Comparison of ENCODE assay signal across 8 cellular contexts in the genomic region with DNA sequence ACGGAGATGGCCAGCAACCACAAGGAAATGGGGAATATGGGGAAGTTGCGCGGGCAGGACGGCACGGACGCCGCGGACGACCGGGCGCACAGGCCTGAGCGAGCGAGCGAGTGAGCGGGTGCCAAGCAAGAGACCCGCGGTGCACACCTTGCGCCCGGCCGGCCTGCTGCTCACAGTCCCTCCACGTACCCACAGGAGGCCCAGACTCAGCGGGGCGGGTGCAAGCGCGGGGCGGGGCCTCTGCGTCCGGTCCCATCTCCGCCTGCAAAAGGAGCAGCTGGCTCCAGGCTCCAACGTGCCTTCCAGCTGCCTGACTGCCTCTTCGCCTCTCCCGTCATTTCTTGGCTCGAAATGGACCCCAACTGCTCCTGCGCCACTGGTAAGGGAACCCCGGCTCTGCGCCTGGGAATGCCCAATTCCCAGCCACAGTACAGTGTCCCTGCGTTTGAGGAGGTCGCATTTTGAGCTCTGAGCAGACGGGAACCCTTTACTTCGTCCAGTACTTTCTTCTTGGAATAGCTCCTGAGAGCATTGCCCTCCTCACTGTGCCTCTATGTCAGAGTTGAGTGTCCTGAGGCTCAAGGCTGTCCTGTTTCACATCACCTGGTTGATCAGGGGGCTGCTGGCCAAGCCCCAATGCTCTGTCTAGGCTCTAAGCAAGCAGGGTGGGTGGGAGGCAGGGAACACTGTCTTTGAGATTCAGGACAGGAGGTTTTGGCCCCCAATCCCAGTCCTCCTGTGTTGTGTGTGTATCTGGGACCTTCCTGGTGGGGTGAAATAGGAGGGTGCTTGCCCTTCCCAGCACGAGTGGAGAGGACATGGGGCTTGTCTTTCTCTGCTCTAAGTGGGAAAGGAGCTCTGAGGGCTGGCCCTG. TPM values are rescaled to one million over a fixed set of nuclear protein-coding genes. Genes with fewer than 3 reads are reported as not detected.
A peak's percentile ranks its signal among the peaks of the same experiment; 100 is the strongest.
DNase-seq lines count a peak whose midpoint lies in the region; ATAC-seq, FAIRE-seq and TF ChIP-seq lines count a peak whose summit lies in the region.

No MANE protein-coding gene starts in this region.

- H3K36me3 ChIP-seq in pancreas: no peaks in the 10 kb centered on the region

- H3K9me3 ChIP-seq in pancreas: no peaks in the 10 kb centered on the region

- peaks cover 3% of the 10 kb centered on the region for H3K27me3 Mint-ChIP-seq in activated naive CD4-positive, alpha-beta T cell treated with anti-CD3 and anti-CD28 coated beads, Interleukin-2, amount 50 U/mL, for 24 hours

- WGBS in pancreas, 2 donors: 1 to 4% methylated on average over 40 of the region's 41 CpGs

- ATAC-seq in Right ventricle myocardium superior (ENCODE audit: poor library complexity) (peak; percentile 95), pancreas (peak; percentile 92 to 97 (median 96)), GM19467 (IDR thresholded peaks at IDR 0.05; ENCODE audit: unreplicated experiment) (no peak)

- H3K27me3 ChIP-seq in pancreas: no peaks in the 10 kb centered on the region

- peaks cover 38% of the 10 kb centered on the region for H3K4me1 Mint-ChIP-seq in activated naive CD4-positive, alpha-beta T cell treated with anti-CD3 and anti-CD28 coated beads, Interleukin-2, amount 50 U/mL, for 24 hours

- peaks cover 3 to 19% (median 6%) of the 10 kb centered on the region in 3 donors for H3K4me1 ChIP-seq in pancreas

- H3K4me3 Mint-ChIP-seq in activated naive CD4-positive, alpha-beta T cell treated with anti-CD3 and anti-CD28 coated beads, Interleukin-2, amount 50 U/mL, for 24 hours: peak overlapping the region; percentile 76

- no peak for FAIRE-seq in pancreas (lab: Jason Lieb, UNC)

- no peak overlapping the region for H3K27ac Mint-ChIP-seq in activated naive CD4-positive, alpha-beta T cell treated with anti-CD3 and anti-CD28 coated beads, Interleukin-2, amount 50 U/mL, for 24 hours

- H3K27ac ChIP-seq in pancreas: peak overlapping the region; percentile 15 to 66 (median 46)

- no peak for TF ChIP-seq CTCF in pancreas (IDR thresholded peaks at IDR 0.05)

- peak overlapping the region; percentile 16 to 55 (median 30) for H3K4me3 ChIP-seq in pancreas

- no peaks in the 10 kb centered on the region for H3K36me3 Mint-ChIP-seq in activated naive CD4-positive, alpha-beta T cell treated with anti-CD3 and anti-CD28 coated beads, Interleukin-2, amount 50 U/mL, for 24 hours

- intact Hi-C loops in Right ventricle myocardium superior (cut with DNase I) (no loop called here), pancreas (cut with DNase I) (no loop called here)

- H3K9me3 Mint-ChIP-seq in activated naive CD4-positive, alpha-beta T cell treated with anti-CD3 and anti-CD28 coated beads, Interleukin-2, amount 50 U/mL, for 24 hours: no peaks in the 10 kb centered on the region

- DNase-seq in Kasumi-1 (lab: John Stamatoyannopoulos, UW) (peak; percentile 12 to 31), Right ventricle myocardium superior (peak; percentile 92), pancreas (peak; percentile 84 to 93 (median 88)), NCI-H82 (lab: John Stamatoyannopoulos, UW) (no peak), GOT3 (lab: John Stamatoyannopoulos, UW) (no peak), A172 (ENCODE audit: low spot score) (no peak)

RNA-seq across cellular contexts. Expression of a gene that starts 8.1 kb away (rescaled TPM):
- total RNA-seq in Right ventricle myocardium superior (109 TPM), pancreas (100 to 1,000 TPM in 4 of 6 donors, 10 to 100 TPM in 2; 36.1 to 233 (median 158) TPM)
- 100 to 1,000 TPM; 293 to 646 TPM for polyA plus RNA-seq in pancreas
- not detected in 2 replicates for total RNA-seq in A172 (2014; rRNA removed; shearing (Covaris generic))

RNA-seq across cellular contexts. Expression of a gene that starts 9.1 kb away (rescaled TPM):
- total RNA-seq in Right ventricle myocardium superior (87.9 TPM), pancreas (100 to 1,000 TPM in 3 of 6 donors, 10 to 100 TPM in 3; 71.0 to 389 (median 110) TPM)
- polyA plus RNA-seq in pancreas: 100 to 1,000 TPM; 254 to 495 TPM
- 137 and 184 TPM in 2 replicates for total RNA-seq in A172 (2014; rRNA removed; shearing (Covaris generic))

RNA-seq across cellular contexts. Expression of a gene that starts 15.0 kb away (rescaled TPM):
- total RNA-seq in Right ventricle myocardium superior (5.4 TPM), pancreas (10 to 100 TPM in 4 of 6 donors, 1 to 10 TPM in 2; 8.3 to 28.8 (median 11.9) TPM)
- 10 to 100 TPM; 29.7 to 34.6 TPM for polyA plus RNA-seq in pancreas
- total RNA-seq in A172 (2014; rRNA removed; shearing (Covaris generic)): not detected in 2 replicates

RNA-seq across cellular contexts. Expression of a gene that starts 21.0 kb away (rescaled TPM):
- total RNA-seq in Right ventricle myocardium superior: 2.3 TPM
- total RNA-seq in pancreas: 1 to 10 TPM; 1.6 to 6.6 (median 4.0) TPM
- 10 to 100 TPM; 15.0 to 66.7 TPM for polyA plus RNA-seq in pancreas
- not detected in 2 replicates for total RNA-seq in A172 (2014; rRNA removed; shearing (Covaris generic))

RNA-seq across cellular contexts. Expression of a gene that starts 28.1 kb away (rescaled TPM):
- total RNA-seq in Right ventricle myocardium superior (3.5 TPM), pancreas (under 1 TPM in 2 of 6 donors, not detected in 4; 0.41 to 0.43 TPM)
- polyA plus RNA-seq in pancreas: 1 to 10 TPM; 1.1 to 4.6 TPM
- not detected in 2 replicates for total RNA-seq in A172 (2014; rRNA removed; shearing (Covaris generic))

Comparison
In these comparisons a context has a peak if more than half of its experiments do, and no peak if none do; other contexts are left out.
1. DNase-seq: peak in Kasumi-1 (2 of 2), Right ventricle myocardium superior (single experiment) and pancreas (6 of 6); none in NCI-H82 (single experiment), GOT3 (single experiment) and A172 (single experiment).
2. RNA of a gene that starts 8.1 kb away (total RNA-seq): 36.1 to 233 TPM in pancreas and 109 TPM in Right ventricle myocardium superior (single experiment); not detected in A172; every median in the first group is over 10 times any median in the second.